Comparison of ENCODE assay signal across 9 cellular contexts in the genomic region with DNA sequence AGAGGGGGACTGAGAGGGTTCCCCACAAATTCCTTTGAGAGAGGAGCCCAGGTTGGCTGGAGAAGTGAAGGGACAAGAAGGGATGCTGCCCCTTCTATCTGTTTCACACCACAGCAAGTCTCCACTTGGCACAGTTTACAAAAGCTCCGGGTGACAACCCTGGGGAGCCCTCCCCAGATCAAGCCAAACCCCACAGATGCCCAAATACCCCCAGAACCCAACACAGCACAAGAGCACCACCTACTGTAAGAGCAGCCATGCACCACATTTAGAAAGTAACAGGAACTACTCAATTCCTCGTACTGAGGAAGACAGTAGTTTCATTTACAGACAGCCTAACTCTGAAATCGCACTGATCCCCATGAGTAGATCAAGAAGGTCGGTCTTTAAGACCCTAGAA.
A peak's percentile ranks its signal among the peaks of the same experiment; 100 is the strongest.
DNase-seq lines count a peak whose midpoint lies in the region; ATAC-seq and TF ChIP-seq lines count a peak whose summit lies in the region.
"Had no signal": no experiment of that assay in that cellular context is flagged by ENCODE, and none has a peak within 500 bp of the region (broad histone marks: within the 10 kb centered on the region; RNA-seq: fewer than 3 reads in every experiment).

No MANE protein-coding gene starts in this region.

- in situ Hi-C loops in mammary epithelial cell (cut with MboI; ENCODE audit: low sequenced_read_pairs in 2 of 2) (no loop called here), gastrocnemius medialis (cut with MboI; ENCODE audit: low sequenced_read_pairs in 4 of 4) (no loop called here)

- no peak overlapping the region for H3K27ac ChIP-seq in cardiac muscle cell
- peak overlapping the region; percentile 93 for H3K27ac ChIP-seq in PC-3 (ENCODE audit: low read length)
- H3K27ac ChIP-seq in mammary epithelial cell (ENCODE audit: insufficient read depth, low read depth, low read length): no peak overlapping the region
- H3K27ac ChIP-seq in gastrocnemius medialis: no peak overlapping the region

- TF ChIP-seq POLR2A in gastrocnemius medialis (IDR thresholded peaks at IDR 0.05): no peak

- CTCF ChIA-PET in PC-3 (lab: Charles Lee): no interaction called here
- CTCF ChIA-PET in mammary epithelial cell (lab: Charles Lee; ENCODE audit: low non-redundant PET): no interaction called here

- intact Hi-C loops in left cardiac atrium (cut with DNase I) (no loop called here), PC-3 (cut with micrococcal nuclease) (loop anchor here (2.0 kb wide), 1 partner anchor 109 kb away; no protein-coding TSS in a partner anchor), mammary epithelial cell (cut with micrococcal nuclease) (loop anchor here (2.0 to 10.0 kb wide), 4 partner anchors 124 to 964 kb away; a partner anchor contains a TSS), gastrocnemius medialis (cut with DNase I; ENCODE audit: low total_unique reads) (no loop called here)

- H3K36me3 ChIP-seq in cardiac muscle cell (peaks cover 31% of the 10 kb centered on the region), PC-3 (ENCODE audit: low read depth, low read length) (peaks cover 25% of the 10 kb centered on the region), mammary epithelial cell (ENCODE audit: insufficient read depth, low read length) (no peaks in the 10 kb centered on the region), gastrocnemius medialis (no peaks in the 10 kb centered on the region)

- dilution Hi-C loops in mammary epithelial cell (cut with HindIII; ENCODE audit: low sequenced_read_pairs): no loop called here

- H3K9ac ChIP-seq in PC-3 (ENCODE audit: low read length) (0 out of 2 replicates have a peak overlapping the region, but pooled peaks have one; percentile 56), mammary epithelial cell (ENCODE audit: insufficient read depth, low read length) (no peak overlapping the region)

- H2AFZ ChIP-seq in PC-3 (ENCODE audit: low read length) (no peak overlapping the region), mammary epithelial cell (ENCODE audit: low read depth, low read length) (no peak overlapping the region)

- no peak overlapping the region for H3K4me3 ChIP-seq in cardiac muscle cell
- H3K4me3 ChIP-seq in PC-3 (ENCODE audit: low read length): no peak overlapping the region
- H3K4me3 ChIP-seq in mammary epithelial cell (replicated peaks in 1 of 3; ENCODE audit: insufficient read depth in 1 of 3, low read depth in 2 of 3, low read length in 3 of 3): no peak overlapping the region
- no peak overlapping the region for H3K4me3 ChIP-seq in gastrocnemius medialis

- peak overlapping the region; percentile 4 to 10 for H3K27ac Mint-ChIP-seq in stimulated activated naive CD8-positive, alpha-beta T cell treated with anti-CD3 and anti-CD28 coated beads, Interleukin-15, amount 100 ng/mL, for 72 hours

- H3K9me3 ChIP-seq in cardiac muscle cell (ENCODE audit: low read depth) (no peaks in the 10 kb centered on the region), PC-3 (ENCODE audit: low read length) (no peaks in the 10 kb centered on the region), mammary epithelial cell (replicated peaks; ENCODE audit: insufficient read depth, low read length) (no peaks in the 10 kb centered on the region), gastrocnemius medialis (no peaks in the 10 kb centered on the region)

- H3K4me3 Mint-ChIP-seq in stimulated activated naive CD8-positive, alpha-beta T cell treated with anti-CD3 and anti-CD28 coated beads, Interleukin-15, amount 100 ng/mL, for 72 hours: no peak overlapping the region
- H3K4me3 Mint-ChIP-seq: immature natural killer cell had no signal

- H3F3A ChIP-seq in PC-3 (ENCODE audit: low read length, unreplicated experiment): peaks cover 4% of the 10 kb centered on the region

- H3K4me2 ChIP-seq in PC-3 (ENCODE audit: low read length) (no peak overlapping the region), mammary epithelial cell (ENCODE audit: insufficient read depth, low read depth, low read length) (no peak overlapping the region)

- POLR2A ChIA-PET in PC-3 (lab: Charles Lee; ENCODE audit: unreplicated experiment): no interaction called here

- TF ChIP-seq CTCF in cardiac muscle cell (IDR thresholded peaks at IDR 0.05; ENCODE audit: low read depth, low read length) (peak; percentile 43), PC-3 (conservative IDR thresholded peaks at IDR 0.05; ENCODE audit: low read depth, low read length) (peak; percentile 73), mammary epithelial cell (conservative IDR thresholded peaks at IDR 0.05 in 1 of 2, IDR thresholded peaks at IDR 0.05 in 1 of 2; ENCODE audit: extremely low read depth in 1 of 2, insufficient read depth in 1 of 2, low read depth in 1 of 2, low read length in 2 of 2) (peak; percentile 37 to 69), gastrocnemius medialis (IDR thresholded peaks at IDR 0.05 in 4 of 5, conservative IDR thresholded peaks at IDR 0.05 in 1 of 5) (no peak)

- DNase-seq in cardiac muscle cell (ENCODE audit: low read depth in 1 of 2, low spot score in 1 of 2) (peak in 1 of 2 donors; percentile 17), left cardiac atrium (no peak), PC-3 (peak; percentile 33), mammary epithelial cell (no peak), GF-D8 (lab: John Stamatoyannopoulos, UW) (no peak), gastrocnemius medialis (no peak)
- peak; percentile 32 to 49 for DNase-seq in stimulated activated naive CD8-positive, alpha-beta T cell treated with anti-CD3 and anti-CD28 coated beads, Interleukin-15, amount 100 ng/mL, for 72 hours

- H3K79me2 ChIP-seq in PC-3 (ENCODE audit: low read length) (no peaks in the 10 kb centered on the region), mammary epithelial cell (ENCODE audit: insufficient read depth, low read length) (no peaks in the 10 kb centered on the region)

- no peaks in the 10 kb centered on the region for H3K9me2 ChIP-seq in PC-3 (replicated peaks; ENCODE audit: low read length)

- WGBS in mammary epithelial cell (ENCODE audit: low coverage, missing lambda C conversion rate): 84% methylated on average over 3 of the region's 4 CpGs

- no peaks in the 10 kb centered on the region for H3K27me3 Mint-ChIP-seq in stimulated activated naive CD8-positive, alpha-beta T cell treated with anti-CD3 and anti-CD28 coated beads, Interleukin-15, amount 100 ng/mL, for 72 hours

- H3K4me1 ChIP-seq in cardiac muscle cell (ENCODE audit: low read depth): no peaks in the 10 kb centered on the region
- H3K4me1 ChIP-seq in PC-3 (ENCODE audit: insufficient read depth, low read length): peaks cover 18% of the 10 kb centered on the region
- H3K4me1 ChIP-seq in mammary epithelial cell (ENCODE audit: insufficient read depth, low read length): peaks cover 7% of the 10 kb centered on the region
- H3K4me1 ChIP-seq in gastrocnemius medialis: no peaks in the 10 kb centered on the region

- no peak for ATAC-seq in left cardiac atrium
- ATAC-seq in PC-3: 0 out of 2 replicates have a peak, but pooled peaks have one; percentile 10
- ATAC-seq in stimulated activated naive CD8-positive, alpha-beta T cell treated with anti-CD3 and anti-CD28 coated beads, Interleukin-15, amount 100 ng/mL, for 72 hours: peak; percentile 80
- no peak for ATAC-seq in GM21529 (IDR thresholded peaks at IDR 0.05; ENCODE audit: unreplicated experiment)
- no peak for ATAC-seq in gastrocnemius medialis

- no peaks in the 10 kb centered on the region for H3K27me3 ChIP-seq in cardiac muscle cell
- no peaks in the 10 kb centered on the region for H3K27me3 ChIP-seq in PC-3 (ENCODE audit: low read length)
- H3K27me3 ChIP-seq in mammary epithelial cell (ENCODE audit: insufficient read depth, low read length): no peaks in the 10 kb centered on the region
- no peaks in the 10 kb centered on the region for H3K27me3 ChIP-seq in gastrocnemius medialis

- no peaks in the 10 kb centered on the region for H4K20me1 ChIP-seq in PC-3 (ENCODE audit: low read length)
- no peaks in the 10 kb centered on the region for H4K20me1 ChIP-seq in mammary epithelial cell (ENCODE audit: insufficient read depth, low read length)

- H3K9me3 Mint-ChIP-seq in stimulated activated naive CD8-positive, alpha-beta T cell treated with anti-CD3 and anti-CD28 coated beads, Interleukin-15, amount 100 ng/mL, for 72 hours: no peaks in the 10 kb centered on the region
- H3K9me3 Mint-ChIP-seq: immature natural killer cell had no signal

- H3K4me1 Mint-ChIP-seq in stimulated activated naive CD8-positive, alpha-beta T cell treated with anti-CD3 and anti-CD28 coated beads, Interleukin-15, amount 100 ng/mL, for 72 hours: peaks cover 10% of the 10 kb centered on the region
- H3K4me1 Mint-ChIP-seq: immature natural killer cell had no signal

- no TSS peak for BruUV-seq in PC-3 (replicated peaks; lab: Mats Ljungman, UMichigan)
- BruUV-seq in mammary epithelial cell (replicated peaks; lab: Mats Ljungman, UMichigan): no TSS peak

Comparison
In these comparisons a context has a peak if more than half of its experiments do, and no peak if none do; other contexts are left out.
1. DNase-seq: peak in PC-3 (single experiment) and stimulated activated naive CD8-positive, alpha-beta T cell treated with anti-CD3 and anti-CD28 coated beads, Interleukin-15, amount 100 ng/mL, for 72 hours (2 of 2); none in left cardiac atrium (single experiment), mammary epithelial cell (single experiment), GF-D8 (single experiment) and gastrocnemius medialis (0 of 2).
2. CTCF ChIP-seq: peak in cardiac muscle cell (single experiment), PC-3 (single experiment) and mammary epithelial cell (2 of 2); none in gastrocnemius medialis (0 of 5).
3. ATAC-seq: peak in PC-3 (single experiment) and stimulated activated naive CD8-positive, alpha-beta T cell treated with anti-CD3 and anti-CD28 coated beads, Interleukin-15, amount 100 ng/mL, for 72 hours (single experiment); none in left cardiac atrium (0 of 2), GM21529 (single experiment) and gastrocnemius medialis (0 of 2).
4. intact Hi-C loops: an anchor here in PC-3 (2.0 kb wide) and mammary epithelial cell (2.0 to 10.0 kb wide); none called in left cardiac atrium and gastrocnemius medialis.